8 cellular contexts compared by ENCODE assay signal in the genomic region with DNA sequence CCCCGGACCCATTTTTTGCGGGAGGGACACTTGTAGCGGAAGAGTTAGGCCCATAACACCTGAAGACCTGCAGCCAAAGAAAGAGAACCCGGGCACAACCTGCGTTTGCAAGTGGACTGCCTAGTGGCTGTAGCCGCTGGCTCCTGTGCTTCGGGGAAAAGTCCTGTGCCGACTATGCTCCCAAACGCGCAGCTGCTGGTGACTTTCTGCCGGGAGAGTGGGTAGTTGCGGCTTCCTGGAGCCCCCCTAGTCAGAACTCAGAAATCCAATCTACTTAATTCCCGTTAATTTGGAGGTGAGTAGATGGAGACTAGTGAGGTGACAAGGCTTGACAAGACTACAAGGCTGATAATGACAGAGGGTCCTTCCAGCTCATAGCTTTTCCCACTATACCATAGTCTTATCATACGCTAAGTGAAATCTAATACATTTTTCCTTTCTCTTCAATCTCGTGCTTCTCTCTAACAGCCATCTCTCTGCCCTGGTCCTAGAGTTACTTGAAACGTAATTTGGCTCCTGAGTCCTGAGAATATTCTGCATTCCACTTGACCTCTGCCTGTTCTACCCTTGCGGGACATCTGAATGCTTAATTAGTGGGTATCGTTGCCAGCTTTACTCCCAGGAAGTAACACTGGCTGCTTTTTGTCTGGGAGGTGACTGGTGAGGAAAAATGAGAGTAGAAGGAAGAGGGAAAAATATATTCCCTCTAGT. TPM values are rescaled to one million over a fixed set of nuclear protein-coding genes. Genes with fewer than 3 reads are reported as not detected.
DNase-seq lines count a peak whose midpoint lies in the region; ATAC-seq and TF ChIP-seq lines count a peak whose summit lies in the region.

No MANE protein-coding gene starts in this region.

- H3K9me3 ChIP-seq in colonic mucosa: no peaks in the 10 kb centered on the region
- H3K9me3 ChIP-seq in right lobe of liver: no peaks in the 10 kb centered on the region
- no peaks in the 10 kb centered on the region for H3K9me3 ChIP-seq in stomach smooth muscle (ENCODE audit: control insufficient read depth in 2 of 2, low read length in 2 of 2)

- H3K4me1 ChIP-seq in colonic mucosa (peaks cover 4% of the 10 kb centered on the region), right lobe of liver (peaks cover 0 to 39% (median 3%) of the 10 kb centered on the region in 4 donors), stomach smooth muscle (ENCODE audit: control insufficient read depth, insufficient read depth, low read length) (peaks cover 15% of the 10 kb centered on the region)

- H3K4me3 ChIP-seq in colonic mucosa: peak overlapping the region; percentile 78
- peak overlapping the region; percentile 70 to 89 (median 72) for H3K4me3 ChIP-seq in right lobe of liver
- H3K4me3 ChIP-seq in stomach smooth muscle (ENCODE audit: low read length in 2 of 2): peak overlapping the region; percentile 89 to 96

- H3K27ac ChIP-seq in colonic mucosa: peak overlapping the region; percentile 79
- H3K27ac ChIP-seq in right lobe of liver: peak overlapping the region; percentile 43 to 93 (median 91)
- peak overlapping the region; percentile 60 for H3K27ac ChIP-seq in stomach smooth muscle (ENCODE audit: low read length)

- peak; percentile 9 for ATAC-seq in HG03460 (IDR thresholded peaks at IDR 0.05; ENCODE audit: unreplicated experiment)
- ATAC-seq in right lobe of liver: peak in 2 of 4 donors; percentile 3 to 8

- H3K27me3 ChIP-seq in colonic mucosa (no peaks in the 10 kb centered on the region), right lobe of liver (no peaks in the 10 kb centered on the region), stomach smooth muscle (ENCODE audit: control insufficient read depth in 1 of 2, insufficient read depth in 2 of 2, low read length in 2 of 2) (no peaks in the 10 kb centered on the region)

- no peaks in the 10 kb centered on the region for H3K36me3 ChIP-seq in colonic mucosa
- H3K36me3 ChIP-seq in right lobe of liver: peaks cover 0 to 12% (median 3%) of the 10 kb centered on the region in 4 donors
- H3K36me3 ChIP-seq in stomach smooth muscle (ENCODE audit: control insufficient read depth in 2 of 2, insufficient read depth in 2 of 2, low read length in 2 of 2): peaks cover 0 to 3% of the 10 kb centered on the region in 2 donors

- TF ChIP-seq POLR2A in right lobe of liver (IDR thresholded peaks at IDR 0.05): peak; percentile 1

- TF ChIP-seq CTCF in colonic mucosa (IDR thresholded peaks at IDR 0.05) (no peak), right lobe of liver (IDR thresholded peaks at IDR 0.05) (no peak)

- DNase-seq in NCI-H524 (lab: John Stamatoyannopoulos, UW): peak; percentile 11 to 75
- no peak for DNase-seq in NCI-H524 treated with DMSO at 0.1 percent for 48 hours (lab: John Stamatoyannopoulos, UW)
- peak; percentile 29 for DNase-seq in SHP77 treated with DMSO at 0.1 percent for 48 hours (lab: John Stamatoyannopoulos, UW)
- DNase-seq in colonic mucosa: peak; percentile 54
- peak in 1 of 3 donors; percentile 38 for DNase-seq in right lobe of liver
- DNase-seq in NCI-H774 (lab: John Stamatoyannopoulos, UW): no peak

- H3K9ac ChIP-seq in colonic mucosa (ENCODE audit: low read depth in 2 of 2, low read length in 2 of 2) (peak overlapping the region; percentile 70 to 89), stomach smooth muscle (ENCODE audit: low read length in 2 of 2) (peak overlapping the region; percentile 72 to 73)

- 0% methylated on average over 15 of the region's 18 CpGs for WGBS in right lobe of liver (ENCODE audit: insufficient coverage, low coverage, low lambda C conversion rate, missing lambda C conversion rate)

- intact Hi-C loops in colonic mucosa (cut with DNase I) (no loop called here), right lobe of liver (cut with DNase I) (no loop called here)

RNA-seq across cellular contexts. Expression of gene MTHFD1, which starts 0.5 kb away (rescaled TPM):
- total RNA-seq in colonic mucosa: 100 to 1,000 TPM in 1 of 2 donors, 10 to 100 TPM in 1; 38.1 to 123 TPM
- 100 to 1,000 TPM; 158 to 265 (median 200) TPM for total RNA-seq in right lobe of liver

Comparison
In these comparisons a context has a peak if more than half of its experiments do, and no peak if none do; other contexts are left out.
1. DNase-seq: peak in NCI-H524 (2 of 2), SHP77 treated with DMSO at 0.1 percent for 48 hours (single experiment) and colonic mucosa (single experiment); none in NCI-H524 treated with DMSO at 0.1 percent for 48 hours (single experiment) and NCI-H774 (single experiment).
2. Peak in every context shown above with its lines, with median percentiles within 50 percentile points of each other: H3K27ac ChIP-seq and H3K4me3 ChIP-seq.